Comparison of ENCODE assay signal across 1 cellular context in the genomic region with DNA sequence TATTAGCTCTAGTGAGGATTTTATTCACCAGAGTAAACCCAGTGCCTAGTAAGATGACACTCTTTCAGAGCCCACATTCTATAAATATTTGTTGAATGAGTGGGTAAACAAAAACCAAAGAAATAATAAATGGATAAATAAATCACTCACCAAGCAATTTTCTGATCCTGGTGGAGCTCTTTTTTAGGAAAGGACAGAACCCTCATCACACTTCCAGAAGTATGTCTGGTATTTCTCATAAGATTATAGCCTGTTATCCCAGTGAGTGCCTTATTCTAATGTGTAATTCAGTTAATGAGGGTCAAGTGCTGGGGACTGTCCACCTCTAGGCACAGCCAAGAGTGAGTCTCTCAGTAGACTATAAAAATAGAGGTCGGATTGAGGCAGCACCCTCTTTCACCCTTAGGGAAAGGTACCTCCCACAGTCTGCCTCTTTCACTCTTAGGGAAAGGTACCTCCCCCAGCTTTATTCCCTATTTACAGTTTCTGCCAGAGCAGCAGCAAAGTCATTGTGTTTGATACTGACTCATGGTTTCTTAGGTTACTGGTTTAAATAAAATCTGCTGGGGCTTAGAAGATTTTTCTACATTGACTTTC.
TF ChIP-seq lines count a peak whose summit lies in the region.

No MANE protein-coding gene starts in this region.

TF ChIP-seq in SK-N-SH treated with all-trans-retinoic acid at 6 μM for 48 hours, 23 proteins besides CTCF, POLR2A, EP300 and RAD21 (continued from another document):
- no peak for TF ChIP-seq ESRRG (CRISPR knock-in tag; IDR thresholded peaks at IDR 0.05)
- no peak for TF ChIP-seq ZNF8 (CRISPR knock-in tag; IDR thresholded peaks at IDR 0.05)
- TF ChIP-seq ZC3H10 (CRISPR knock-in tag; IDR thresholded peaks at IDR 0.05): no peak
- TF ChIP-seq SNAI2 (CRISPR knock-in tag; IDR thresholded peaks at IDR 0.05): peak; percentile 49; the same call in 1 of the 2 replicates
- no peak for TF ChIP-seq ZFP30 (CRISPR knock-in tag; IDR thresholded peaks at IDR 0.05)
- TF ChIP-seq, protein P1, sequence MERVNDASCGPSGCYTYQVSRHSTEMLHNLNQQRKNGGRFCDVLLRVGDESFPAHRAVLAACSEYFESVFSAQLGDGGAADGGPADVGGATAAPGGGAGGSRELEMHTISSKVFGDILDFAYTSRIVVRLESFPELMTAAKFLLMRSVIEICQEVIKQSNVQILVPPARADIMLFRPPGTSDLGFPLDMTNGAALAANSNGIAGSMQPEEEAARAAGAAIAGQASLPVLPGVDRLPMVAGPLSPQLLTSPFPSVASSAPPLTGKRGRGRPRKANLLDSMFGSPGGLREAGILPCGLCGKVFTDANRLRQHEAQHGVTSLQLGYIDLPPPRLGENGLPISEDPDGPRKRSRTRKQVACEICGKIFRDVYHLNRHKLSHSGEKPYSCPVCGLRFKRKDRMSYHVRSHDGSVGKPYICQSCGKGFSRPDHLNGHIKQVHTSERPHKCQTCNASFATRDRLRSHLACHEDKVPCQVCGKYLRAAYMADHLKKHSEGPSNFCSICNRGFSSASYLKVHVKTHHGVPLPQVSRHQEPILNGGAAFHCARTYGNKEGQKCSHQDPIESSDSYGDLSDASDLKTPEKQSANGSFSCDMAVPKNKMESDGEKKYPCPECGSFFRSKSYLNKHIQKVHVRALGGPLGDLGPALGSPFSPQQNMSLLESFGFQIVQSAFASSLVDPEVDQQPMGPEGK (CRISPR knock-in tag; IDR thresholded peaks at IDR 0.05; ENCODE audit: borderline replicate concordance): no peak
- TF ChIP-seq BACH2 (CRISPR knock-in tag; IDR thresholded peaks at IDR 0.05; ENCODE audit: borderline replicate concordance): no peak
- no peak for TF ChIP-seq RARB (CRISPR knock-in tag; IDR thresholded peaks at IDR 0.05)
- TF ChIP-seq, protein P2, sequence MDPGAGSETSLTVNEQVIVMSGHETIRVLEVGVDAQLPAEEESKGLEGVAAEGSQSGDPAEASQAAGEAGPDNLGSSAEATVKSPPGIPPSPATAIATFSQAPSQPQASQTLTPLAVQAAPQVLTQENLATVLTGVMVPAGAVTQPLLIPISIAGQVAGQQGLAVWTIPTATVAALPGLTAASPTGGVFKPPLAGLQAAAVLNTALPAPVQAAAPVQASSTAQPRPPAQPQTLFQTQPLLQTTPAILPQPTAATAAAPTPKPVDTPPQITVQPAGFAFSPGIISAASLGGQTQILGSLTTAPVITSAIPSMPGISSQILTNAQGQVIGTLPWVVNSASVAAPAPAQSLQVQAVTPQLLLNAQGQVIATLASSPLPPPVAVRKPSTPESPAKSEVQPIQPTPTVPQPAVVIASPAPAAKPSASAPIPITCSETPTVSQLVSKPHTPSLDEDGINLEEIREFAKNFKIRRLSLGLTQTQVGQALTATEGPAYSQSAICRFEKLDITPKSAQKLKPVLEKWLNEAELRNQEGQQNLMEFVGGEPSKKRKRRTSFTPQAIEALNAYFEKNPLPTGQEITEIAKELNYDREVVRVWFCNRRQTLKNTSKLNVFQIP (CRISPR knock-in tag; IDR thresholded peaks at IDR 0.05; ENCODE audit: borderline replicate concordance, low read depth): no peak
- TF ChIP-seq, protein P3, sequence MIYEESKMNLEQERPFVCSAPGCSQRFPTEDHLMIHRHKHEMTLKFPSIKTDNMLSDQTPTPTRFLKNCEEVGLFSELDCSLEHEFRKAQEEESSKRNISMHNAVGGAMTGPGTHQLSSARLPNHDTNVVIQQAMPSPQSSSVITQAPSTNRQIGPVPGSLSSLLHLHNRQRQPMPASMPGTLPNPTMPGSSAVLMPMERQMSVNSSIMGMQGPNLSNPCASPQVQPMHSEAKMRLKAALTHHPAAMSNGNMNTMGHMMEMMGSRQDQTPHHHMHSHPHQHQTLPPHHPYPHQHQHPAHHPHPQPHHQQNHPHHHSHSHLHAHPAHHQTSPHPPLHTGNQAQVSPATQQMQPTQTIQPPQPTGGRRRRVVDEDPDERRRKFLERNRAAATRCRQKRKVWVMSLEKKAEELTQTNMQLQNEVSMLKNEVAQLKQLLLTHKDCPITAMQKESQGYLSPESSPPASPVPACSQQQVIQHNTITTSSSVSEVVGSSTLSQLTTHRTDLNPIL (CRISPR knock-in tag; IDR thresholded peaks at IDR 0.05; ENCODE audit: low read depth): no peak
